ENCODE assay signal across 2 cellular contexts in genomic region chrX:107827137-107827831, GRCh38.
TF ChIP-seq lines count a peak whose summit lies in the region.

No MANE protein-coding gene starts in this region.

TF ChIP-seq in endothelial cell of umbilical vein, 7 proteins besides CTCF, POLR2A, EP300 and RAD21 (continued from another document):
- TF ChIP-seq POLR2AphosphoS5 (IDR thresholded peaks at IDR 0.05; ENCODE audit: insufficient read depth, low read depth, low read length) (no peak), EZH2 (IDR thresholded peaks at IDR 0.05; ENCODE audit: borderline replicate concordance, low read depth, low read length, severe bottlenecking) (no peak)

TF ChIP-seq in neural cell, 6 proteins besides CTCF, POLR2A, EP300 and RAD21 (continued from another document):
- TF ChIP-seq REST (IDR thresholded peaks at IDR 0.05; ENCODE audit: borderline replicate concordance) (no peak), EZH2 (IDR thresholded peaks at IDR 0.05; ENCODE audit: borderline replicate concordance, insufficient read depth, low read length, poor library complexity, severe bottlenecking) (no peak), TAF1 (IDR thresholded peaks at IDR 0.05; ENCODE audit: low read depth) (no peak), POLR2AphosphoS5 (IDR thresholded peaks at IDR 0.05) (no peak)
